Comparison of ENCODE assay signal across 1 cellular context in the genomic region with DNA sequence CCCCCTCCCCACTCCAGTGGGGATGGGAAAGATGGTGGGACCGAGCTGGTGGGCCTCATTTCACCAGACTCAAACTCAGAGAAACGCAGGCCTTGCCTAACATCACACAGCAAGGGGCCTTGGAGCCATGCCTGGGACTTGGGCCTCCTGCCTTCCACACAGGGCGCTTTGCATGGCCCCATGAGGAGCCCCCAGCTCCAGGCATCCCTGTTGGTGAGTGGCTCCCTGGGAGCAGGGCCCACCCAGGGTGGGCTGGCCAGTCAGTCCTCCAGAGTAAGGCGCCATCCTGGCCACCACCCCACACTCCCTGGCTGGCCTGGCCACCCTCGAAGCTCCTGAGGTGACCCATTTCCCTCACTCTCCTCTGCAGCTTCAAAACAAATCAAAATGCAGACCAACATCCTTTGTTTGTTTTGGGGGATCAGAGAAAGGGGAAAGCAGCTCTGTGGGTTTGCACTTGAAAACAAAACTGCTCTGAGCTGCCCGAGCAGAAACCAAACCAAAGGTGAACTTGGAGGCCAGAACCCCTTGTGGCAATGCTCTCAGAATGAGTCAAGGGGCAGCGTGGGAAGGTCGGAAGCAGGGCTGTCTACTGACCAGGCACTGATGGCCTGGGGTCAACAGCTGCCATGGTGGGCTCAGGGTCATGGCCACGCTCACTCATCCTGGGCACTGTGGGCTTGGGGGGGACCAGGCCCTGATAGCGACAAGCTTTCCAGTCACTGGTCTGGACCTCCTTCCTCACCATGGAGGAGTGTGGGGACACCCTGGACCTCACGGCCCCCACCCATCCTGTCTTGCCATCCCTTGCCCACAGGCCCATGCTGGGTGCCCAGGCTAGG.
TF ChIP-seq lines count a peak whose summit lies in the region.

No MANE protein-coding gene starts in this region.

TF ChIP-seq in GM12878, 131 proteins besides CTCF, POLR2A, EP300 and RAD21 (continued from another document and continues in another):
- TF ChIP-seq IRF3 (IDR thresholded peaks at IDR 0.05) (no peak), RBBP5 (conservative IDR thresholded peaks at IDR 0.05) (no peak), CHD1 (IDR thresholded peaks at IDR 0.05; ENCODE audit: low read depth, low read length) (no peak), MEF2B (IDR thresholded peaks at IDR 0.05; ENCODE audit: partially characterized antibody, poor library complexity, severe bottlenecking) (peak; percentile 66), HDAC2 (IDR thresholded peaks at IDR 0.05) (no peak), HDAC6 (IDR thresholded peaks at IDR 0.05; ENCODE audit: unreplicated experiment) (no peak), ZNF384 (IDR thresholded peaks at IDR 0.05; ENCODE audit: borderline replicate concordance, low read depth, low read length) (no peak), CHD4 (IDR thresholded peaks at IDR 0.05) (no peak), CREB1 (IDR thresholded peaks at IDR 0.05; ENCODE audit: low read depth) (0 out of 2 replicates have a peak, but pooled peaks have one; percentile 29), RUNX3 (IDR thresholded peaks at IDR 0.05; ENCODE audit: low read length) (peak; percentile 97), NFIC (IDR thresholded peaks at IDR 0.05; ENCODE audit: low read depth, low read length) (peak; percentile 88), SMAD1 (IDR thresholded peaks at IDR 0.05; ENCODE audit: low read depth, partially characterized antibody) (no peak), ZBED1 (IDR thresholded peaks at IDR 0.05; ENCODE audit: borderline replicate concordance) (0 out of 2 replicates have a peak, but pooled peaks have one; percentile 71), CREM (IDR thresholded peaks at IDR 0.05; ENCODE audit: low read depth) (peak; percentile 84), MEF2A (IDR thresholded peaks at IDR 0.05; ENCODE audit: insufficient read depth, low read depth, low read length) (peak; percentile 78), FOS (IDR thresholded peaks at IDR 0.05; ENCODE audit: borderline replicate concordance, extremely low read depth, insufficient read length) (no peak), TCF7 (IDR thresholded peaks at IDR 0.05; ENCODE audit: borderline replicate concordance) (no peak; the same call in 1 of the 2 replicates), E4F1 (IDR thresholded peaks at IDR 0.05; ENCODE audit: borderline replicate concordance, partially characterized antibody) (no peak), LARP7 (IDR thresholded peaks at IDR 0.05) (0 out of 2 replicates have a peak, but pooled peaks have one; percentile 34), RELA (IDR thresholded peaks at IDR 0.05; ENCODE audit: borderline replicate concordance, partially characterized antibody) (no peak), NFXL1 (IDR thresholded peaks at IDR 0.05; ENCODE audit: borderline replicate concordance) (no peak), ZBTB11 (CRISPR knock-in tag; IDR thresholded peaks at IDR 0.05) (no peak), ZZZ3 (IDR thresholded peaks at IDR 0.05; ENCODE audit: control insufficient read depth, insufficient read length, low read depth) (no peak), MXI1 (IDR thresholded peaks at IDR 0.05; ENCODE audit: low read depth, low read length) (no peak), CBX5 (IDR thresholded peaks at IDR 0.05; ENCODE audit: low read depth) (peak; percentile 76), IRF5 (IDR thresholded peaks at IDR 0.05; ENCODE audit: borderline replicate concordance) (no peak), BCL3 (IDR thresholded peaks at IDR 0.05; ENCODE audit: borderline replicate concordance, insufficient read depth, low read depth, low read length, poor library complexity, severe bottlenecking) (peak; percentile 87), ATF2 (IDR thresholded peaks at IDR 0.05; ENCODE audit: low read length) (peak; percentile 89)
- TF ChIP-seq, protein P1, sequence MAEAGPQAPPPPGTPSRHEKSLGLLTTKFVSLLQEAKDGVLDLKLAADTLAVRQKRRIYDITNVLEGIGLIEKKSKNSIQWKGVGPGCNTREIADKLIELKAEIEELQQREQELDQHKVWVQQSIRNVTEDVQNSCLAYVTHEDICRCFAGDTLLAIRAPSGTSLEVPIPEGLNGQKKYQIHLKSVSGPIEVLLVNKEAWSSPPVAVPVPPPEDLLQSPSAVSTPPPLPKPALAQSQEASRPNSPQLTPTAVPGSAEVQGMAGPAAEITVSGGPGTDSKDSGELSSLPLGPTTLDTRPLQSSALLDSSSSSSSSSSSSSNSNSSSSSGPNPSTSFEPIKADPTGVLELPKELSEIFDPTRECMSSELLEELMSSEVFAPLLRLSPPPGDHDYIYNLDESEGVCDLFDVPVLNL (IDR thresholded peaks at IDR 0.05; ENCODE audit: low read depth, low read length): no peak
- TF ChIP-seq, protein P2, sequence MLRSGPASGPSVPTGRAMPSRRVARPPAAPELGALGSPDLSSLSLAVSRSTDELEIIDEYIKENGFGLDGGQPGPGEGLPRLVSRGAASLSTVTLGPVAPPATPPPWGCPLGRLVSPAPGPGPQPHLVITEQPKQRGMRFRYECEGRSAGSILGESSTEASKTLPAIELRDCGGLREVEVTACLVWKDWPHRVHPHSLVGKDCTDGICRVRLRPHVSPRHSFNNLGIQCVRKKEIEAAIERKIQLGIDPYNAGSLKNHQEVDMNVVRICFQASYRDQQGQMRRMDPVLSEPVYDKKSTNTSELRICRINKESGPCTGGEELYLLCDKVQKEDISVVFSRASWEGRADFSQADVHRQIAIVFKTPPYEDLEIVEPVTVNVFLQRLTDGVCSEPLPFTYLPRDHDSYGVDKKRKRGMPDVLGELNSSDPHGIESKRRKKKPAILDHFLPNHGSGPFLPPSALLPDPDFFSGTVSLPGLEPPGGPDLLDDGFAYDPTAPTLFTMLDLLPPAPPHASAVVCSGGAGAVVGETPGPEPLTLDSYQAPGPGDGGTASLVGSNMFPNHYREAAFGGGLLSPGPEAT (IDR thresholded peaks at IDR 0.05; ENCODE audit: low read depth): peak; percentile 60; the same call in 1 of the 2 replicates
- TF ChIP-seq, protein P3, sequence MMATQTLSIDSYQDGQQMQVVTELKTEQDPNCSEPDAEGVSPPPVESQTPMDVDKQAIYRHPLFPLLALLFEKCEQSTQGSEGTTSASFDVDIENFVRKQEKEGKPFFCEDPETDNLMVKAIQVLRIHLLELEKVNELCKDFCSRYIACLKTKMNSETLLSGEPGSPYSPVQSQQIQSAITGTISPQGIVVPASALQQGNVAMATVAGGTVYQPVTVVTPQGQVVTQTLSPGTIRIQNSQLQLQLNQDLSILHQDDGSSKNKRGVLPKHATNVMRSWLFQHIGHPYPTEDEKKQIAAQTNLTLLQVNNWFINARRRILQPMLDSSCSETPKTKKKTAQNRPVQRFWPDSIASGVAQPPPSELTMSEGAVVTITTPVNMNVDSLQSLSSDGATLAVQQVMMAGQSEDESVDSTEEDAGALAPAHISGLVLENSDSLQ (IDR thresholded peaks at IDR 0.05): no peak
- TF ChIP-seq, protein P4, sequence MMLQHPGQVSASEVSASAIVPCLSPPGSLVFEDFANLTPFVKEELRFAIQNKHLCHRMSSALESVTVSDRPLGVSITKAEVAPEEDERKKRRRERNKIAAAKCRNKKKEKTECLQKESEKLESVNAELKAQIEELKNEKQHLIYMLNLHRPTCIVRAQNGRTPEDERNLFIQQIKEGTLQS (IDR thresholded peaks at IDR 0.05; ENCODE audit: borderline replicate concordance, extremely low read depth, low read depth, low read length): no peak
- TF ChIP-seq, protein P5, sequence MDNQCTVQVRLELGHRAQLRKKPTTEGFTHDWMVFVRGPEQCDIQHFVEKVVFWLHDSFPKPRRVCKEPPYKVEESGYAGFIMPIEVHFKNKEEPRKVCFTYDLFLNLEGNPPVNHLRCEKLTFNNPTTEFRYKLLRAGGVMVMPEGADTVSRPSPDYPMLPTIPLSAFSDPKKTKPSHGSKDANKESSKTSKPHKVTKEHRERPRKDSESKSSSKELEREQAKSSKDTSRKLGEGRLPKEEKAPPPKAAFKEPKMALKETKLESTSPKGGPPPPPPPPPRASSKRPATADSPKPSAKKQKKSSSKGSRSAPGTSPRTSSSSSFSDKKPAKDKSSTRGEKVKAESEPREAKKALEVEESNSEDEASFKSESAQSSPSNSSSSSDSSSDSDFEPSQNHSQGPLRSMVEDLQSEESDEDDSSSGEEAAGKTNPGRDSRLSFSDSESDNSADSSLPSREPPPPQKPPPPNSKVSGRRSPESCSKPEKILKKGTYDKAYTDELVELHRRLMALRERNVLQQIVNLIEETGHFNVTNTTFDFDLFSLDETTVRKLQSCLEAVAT (IDR thresholded peaks at IDR 0.05): peak; percentile 52; the same call in 1 of the 2 replicates
